In genomic region chr14:49950275-49951250, GRCh38 we compare ENCODE assay signal across 9 cellular contexts. TPM values are rescaled to one million over a fixed set of nuclear protein-coding genes. Genes with fewer than 3 reads are reported as not detected.
DNase-seq lines count a peak whose midpoint lies in the region; ATAC-seq, FAIRE-seq and TF ChIP-seq lines count a peak whose summit lies in the region.
"Had no signal": no experiment of that assay in that cellular context is flagged by ENCODE, and none has a peak within 500 bp of the region (broad histone marks: within the 10 kb centered on the region; RNA-seq: fewer than 3 reads in every experiment).

No MANE protein-coding gene starts in this region.

- H3K9me3 Mint-ChIP-seq in activated naive CD8-positive, alpha-beta T cell treated with anti-CD3 and anti-CD28 coated beads, Interleukin-2, amount 10 ng/mL, durations not matched to agents 7 days and 5 days, result peaks cover 2% of the 10 kb centered on the region

- H3K27ac ChIP-seq in pancreas, result no peak overlapping the region

- no peak overlapping the region for H3K27ac Mint-ChIP-seq in activated naive CD8-positive, alpha-beta T cell treated with anti-CD3 and anti-CD28 coated beads, Interleukin-2, amount 10 ng/mL, durations not matched to agents 7 days and 5 days

- H3K4me1 ChIP-seq in pancreas, result peaks cover 0 to 8% (median 5%) of the 10 kb centered on the region in 3 donors

- H3K9me3 ChIP-seq in pancreas, result no peaks in the 10 kb centered on the region

- no peaks in the 10 kb centered on the region for H3K27me3 ChIP-seq in pancreas

- peak; percentile 10 for DNase-seq in EH (ENCODE audit: low read depth)
- DNase-seq in NCI-H2107 (lab: John Stamatoyannopoulos, UW), result peak; percentile 94
- no peak for DNase-seq in activated naive CD8-positive, alpha-beta T cell treated with anti-CD3 and anti-CD28 coated beads, Interleukin-2, amount 10 ng/mL, durations not matched to agents 7 days and 5 days
- DNase-seq in pancreas, result peak in 5 of 6 donors; percentile 44 to 72 (median 68)
- DNase-seq in midbrain (lab: John Stamatoyannopoulos, UW), result no peak
- no peak for DNase-seq in GDM1 (lab: John Stamatoyannopoulos, UW)
- no peak for DNase-seq in HTR-8/SVneo (ENCODE audit: insufficient read length, low spot score)
- no peak for DNase-seq in GM03348 (ENCODE audit: low spot score)
- DNase-seq: effector CD8-positive, alpha-beta T cell had no signal

- peak overlapping the region; percentile 58 for H3K4me3 Mint-ChIP-seq in activated naive CD8-positive, alpha-beta T cell treated with anti-CD3 and anti-CD28 coated beads, Interleukin-2, amount 10 ng/mL, durations not matched to agents 7 days and 5 days

- H3K27me3 Mint-ChIP-seq in activated naive CD8-positive, alpha-beta T cell treated with anti-CD3 and anti-CD28 coated beads, Interleukin-2, amount 10 ng/mL, durations not matched to agents 7 days and 5 days, result peaks cover 3% of the 10 kb centered on the region

- intact Hi-C loops in pancreas (cut with DNase I), result no loop called here

- H3K36me3 ChIP-seq in pancreas, result no peaks in the 10 kb centered on the region

- 48 to 54% methylated on average over 4 of the region's 4 CpGs for WGBS in pancreas, 2 donors

- no peak for FAIRE-seq in pancreas (lab: Jason Lieb, UNC)
- no peak for FAIRE-seq in HTR-8/SVneo (lab: Jason Lieb, UNC)

- H3K4me3 ChIP-seq in pancreas, result no peak overlapping the region

- H3K4me1 Mint-ChIP-seq in activated naive CD8-positive, alpha-beta T cell treated with anti-CD3 and anti-CD28 coated beads, Interleukin-2, amount 10 ng/mL, durations not matched to agents 7 days and 5 days, result peaks cover 47% of the 10 kb centered on the region

- ATAC-seq in activated naive CD8-positive, alpha-beta T cell treated with anti-CD3 and anti-CD28 coated beads, Interleukin-2, amount 10 ng/mL, durations not matched to agents 7 days and 5 days (ENCODE audit: low read depth), result no peak
- ATAC-seq in pancreas, result peak; percentile 70 to 86 (median 82)

- H3K36me3 Mint-ChIP-seq in activated naive CD8-positive, alpha-beta T cell treated with anti-CD3 and anti-CD28 coated beads, Interleukin-2, amount 10 ng/mL, durations not matched to agents 7 days and 5 days, result peaks cover 13% of the 10 kb centered on the region

- POLR2A ChIA-PET in activated naive CD8-positive, alpha-beta T cell treated with anti-CD3 and anti-CD28 coated beads, Interleukin-2, amount 10 ng/mL, durations not matched to agents 7 days and 5 days (lab: Charles Lee), result interaction anchor here (0.7 to 4.4 kb wide), 6 partner anchors 21 to 53 kb away, joined by 3 to 24 read pairs (median 3); no protein-coding TSS in a partner anchor

- no peak for TF ChIP-seq CTCF in pancreas (IDR thresholded peaks at IDR 0.05)

RNA-seq across cellular contexts. Expression of gene ARF6, which starts 57.7 kb away (rescaled TPM):
- 100 to 1,000 TPM; 162 to 169 TPM for total RNA-seq in activated naive CD8-positive, alpha-beta T cell treated with anti-CD3 and anti-CD28 coated beads, Interleukin-2, amount 10 ng/mL, durations not matched to agents 7 days and 5 days
- 10 to 100 TPM; 12.4 to 32.4 (median 16.6) TPM for total RNA-seq in pancreas
- polyA plus RNA-seq in pancreas, result 10 to 100 TPM in 1 of 2 donors, 1 to 10 TPM in 1; 8.9 to 16.7 TPM

Comparison
In these comparisons a context has a peak if more than half of its experiments do, and no peak if none do; other contexts are left out.
1. DNase-seq: peak in EH (single experiment), NCI-H2107 (single experiment) and pancreas (5 of 6); none in activated naive CD8-positive, alpha-beta T cell treated with anti-CD3 and anti-CD28 coated beads, Interleukin-2, amount 10 ng/mL, durations not matched to agents 7 days and 5 days (single experiment), midbrain (single experiment), GDM1 (single experiment), HTR-8/SVneo (single experiment) and GM03348 (single experiment).
2. RNA of gene ARF6, which starts 57.7 kb away (total RNA-seq): 162 to 169 TPM in activated naive CD8-positive, alpha-beta T cell treated with anti-CD3 and anti-CD28 coated beads, Interleukin-2, amount 10 ng/mL, durations not matched to agents 7 days and 5 days; 12.4 to 32.4 TPM in pancreas; every median in the first group is over 4 times any median in the second.